1 cellular context compared by ENCODE assay signal in the genomic region with DNA sequence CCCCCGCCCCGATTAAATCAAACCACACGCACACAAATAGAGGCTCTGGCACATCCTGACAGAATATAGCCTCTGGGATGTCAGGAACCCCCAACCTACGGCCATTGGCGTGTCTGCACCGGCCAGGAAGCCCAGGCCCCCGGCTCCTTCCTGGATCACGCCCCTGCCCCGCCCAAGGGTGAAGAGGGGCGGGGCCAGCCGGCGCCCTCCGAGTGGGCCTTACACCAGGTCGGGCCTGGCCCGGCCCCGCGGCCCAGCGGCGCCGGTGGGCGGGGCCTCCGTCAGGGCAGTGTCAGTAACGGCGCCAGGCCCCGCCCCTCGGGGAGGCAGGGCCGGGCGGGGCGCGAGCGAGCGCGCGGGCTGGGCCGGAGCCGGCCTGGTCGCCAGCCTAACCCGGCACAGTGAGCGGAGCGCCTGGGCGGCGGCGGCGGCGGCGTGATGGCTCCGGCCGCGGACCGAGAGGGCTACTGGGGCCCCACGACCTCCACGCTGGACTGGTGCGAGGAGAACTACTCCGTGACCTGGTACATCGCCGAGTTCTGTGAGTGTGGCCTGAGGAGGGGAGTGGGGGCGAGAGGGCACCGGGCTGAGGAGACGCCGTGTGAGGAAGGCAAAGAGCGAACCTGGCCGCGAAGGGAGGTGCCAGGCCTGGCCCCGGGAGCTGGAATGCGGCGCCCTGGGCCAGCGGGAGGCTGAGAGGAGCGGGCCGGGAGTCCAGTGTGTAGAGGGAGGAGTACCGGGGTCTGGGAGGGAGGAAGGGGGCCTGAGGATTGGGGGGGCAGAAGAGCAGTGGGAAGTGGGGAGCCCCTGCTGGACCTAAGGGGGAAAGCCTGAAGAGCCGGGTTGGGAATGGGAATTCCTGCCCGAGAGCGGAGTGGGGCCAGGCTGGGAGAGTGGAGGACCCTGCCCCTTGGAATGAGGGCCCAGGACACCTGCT.
TF ChIP-seq lines count a peak whose summit lies in the region.

A gene (plus strand): TSS at position 380 of the 937 bp plus-strand sequence. CDS start 59 bp downstream, at position 439.

TF ChIP-seq in HepG2, 621 proteins besides CTCF, POLR2A, EP300 and RAD21 (continued from another document and continues in another):
- 0 out of 2 replicates have a peak, but pooled peaks have one; percentile 31 for TF ChIP-seq YEATS4 (CRISPR knock-in tag; IDR thresholded peaks at IDR 0.05; ENCODE audit: borderline replicate concordance)
- TF ChIP-seq, protein P1, sequence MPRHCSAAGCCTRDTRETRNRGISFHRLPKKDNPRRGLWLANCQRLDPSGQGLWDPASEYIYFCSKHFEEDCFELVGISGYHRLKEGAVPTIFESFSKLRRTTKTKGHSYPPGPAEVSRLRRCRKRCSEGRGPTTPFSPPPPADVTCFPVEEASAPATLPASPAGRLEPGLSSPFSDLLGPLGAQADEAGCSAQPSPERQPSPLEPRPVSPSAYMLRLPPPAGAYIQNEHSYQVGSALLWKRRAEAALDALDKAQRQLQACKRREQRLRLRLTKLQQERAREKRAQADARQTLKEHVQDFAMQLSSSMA (CRISPR knock-in tag; IDR thresholded peaks at IDR 0.05), result no peak
- TF ChIP-seq ZKSCAN1 (IDR thresholded peaks at IDR 0.05; ENCODE audit: low read length), result no peak
- TF ChIP-seq ZNF329 (CRISPR knock-in tag; IDR thresholded peaks at IDR 0.05; ENCODE audit: low read depth), result no peak; the same call in 1 of the 2 replicates
- TF ChIP-seq, protein P2, sequence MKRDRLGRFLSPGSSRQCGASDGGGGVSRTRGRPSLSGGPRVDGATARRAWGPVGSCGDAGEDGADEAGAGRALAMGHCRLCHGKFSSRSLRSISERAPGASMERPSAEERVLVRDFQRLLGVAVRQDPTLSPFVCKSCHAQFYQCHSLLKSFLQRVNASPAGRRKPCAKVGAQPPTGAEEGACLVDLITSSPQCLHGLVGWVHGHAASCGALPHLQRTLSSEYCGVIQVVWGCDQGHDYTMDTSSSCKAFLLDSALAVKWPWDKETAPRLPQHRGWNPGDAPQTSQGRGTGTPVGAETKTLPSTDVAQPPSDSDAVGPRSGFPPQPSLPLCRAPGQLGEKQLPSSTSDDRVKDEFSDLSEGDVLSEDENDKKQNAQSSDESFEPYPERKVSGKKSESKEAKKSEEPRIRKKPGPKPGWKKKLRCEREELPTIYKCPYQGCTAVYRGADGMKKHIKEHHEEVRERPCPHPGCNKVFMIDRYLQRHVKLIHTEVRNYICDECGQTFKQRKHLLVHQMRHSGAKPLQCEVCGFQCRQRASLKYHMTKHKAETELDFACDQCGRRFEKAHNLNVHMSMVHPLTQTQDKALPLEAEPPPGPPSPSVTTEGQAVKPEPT (CRISPR knock-in tag; IDR thresholded peaks at IDR 0.05; ENCODE audit: low read depth), result no peak
- TF ChIP-seq ZNF577 (CRISPR knock-in tag; IDR thresholded peaks at IDR 0.05; ENCODE audit: borderline replicate concordance, low read depth), result no peak
- TF ChIP-seq SOX5 (CRISPR knock-in tag; IDR thresholded peaks at IDR 0.05; ENCODE audit: borderline replicate concordance), result no peak
- TF ChIP-seq, protein P3, sequence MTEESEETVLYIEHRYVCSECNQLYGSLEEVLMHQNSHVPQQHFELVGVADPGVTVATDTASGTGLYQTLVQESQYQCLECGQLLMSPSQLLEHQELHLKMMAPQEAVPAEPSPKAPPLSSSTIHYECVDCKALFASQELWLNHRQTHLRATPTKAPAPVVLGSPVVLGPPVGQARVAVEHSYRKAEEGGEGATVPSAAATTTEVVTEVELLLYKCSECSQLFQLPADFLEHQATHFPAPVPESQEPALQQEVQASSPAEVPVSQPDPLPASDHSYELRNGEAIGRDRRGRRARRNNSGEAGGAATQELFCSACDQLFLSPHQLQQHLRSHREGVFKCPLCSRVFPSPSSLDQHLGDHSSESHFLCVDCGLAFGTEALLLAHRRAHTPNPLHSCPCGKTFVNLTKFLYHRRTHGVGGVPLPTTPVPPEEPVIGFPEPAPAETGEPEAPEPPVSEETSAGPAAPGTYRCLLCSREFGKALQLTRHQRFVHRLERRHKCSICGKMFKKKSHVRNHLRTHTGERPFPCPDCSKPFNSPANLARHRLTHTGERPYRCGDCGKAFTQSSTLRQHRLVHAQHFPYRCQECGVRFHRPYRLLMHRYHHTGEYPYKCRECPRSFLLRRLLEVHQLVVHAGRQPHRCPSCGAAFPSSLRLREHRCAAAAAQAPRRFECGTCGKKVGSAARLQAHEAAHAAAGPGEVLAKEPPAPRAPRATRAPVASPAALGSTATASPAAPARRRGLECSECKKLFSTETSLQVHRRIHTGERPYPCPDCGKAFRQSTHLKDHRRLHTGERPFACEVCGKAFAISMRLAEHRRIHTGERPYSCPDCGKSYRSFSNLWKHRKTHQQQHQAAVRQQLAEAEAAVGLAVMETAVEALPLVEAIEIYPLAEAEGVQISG (CRISPR knock-in tag; IDR thresholded peaks at IDR 0.05), result 0 out of 2 replicates have a peak, but pooled peaks have one; percentile 22
- TF ChIP-seq EEA1 (CRISPR knock-in tag; IDR thresholded peaks at IDR 0.05; ENCODE audit: borderline replicate concordance), result no peak; the same call in 1 of the 2 replicates
- TF ChIP-seq, protein P4, sequence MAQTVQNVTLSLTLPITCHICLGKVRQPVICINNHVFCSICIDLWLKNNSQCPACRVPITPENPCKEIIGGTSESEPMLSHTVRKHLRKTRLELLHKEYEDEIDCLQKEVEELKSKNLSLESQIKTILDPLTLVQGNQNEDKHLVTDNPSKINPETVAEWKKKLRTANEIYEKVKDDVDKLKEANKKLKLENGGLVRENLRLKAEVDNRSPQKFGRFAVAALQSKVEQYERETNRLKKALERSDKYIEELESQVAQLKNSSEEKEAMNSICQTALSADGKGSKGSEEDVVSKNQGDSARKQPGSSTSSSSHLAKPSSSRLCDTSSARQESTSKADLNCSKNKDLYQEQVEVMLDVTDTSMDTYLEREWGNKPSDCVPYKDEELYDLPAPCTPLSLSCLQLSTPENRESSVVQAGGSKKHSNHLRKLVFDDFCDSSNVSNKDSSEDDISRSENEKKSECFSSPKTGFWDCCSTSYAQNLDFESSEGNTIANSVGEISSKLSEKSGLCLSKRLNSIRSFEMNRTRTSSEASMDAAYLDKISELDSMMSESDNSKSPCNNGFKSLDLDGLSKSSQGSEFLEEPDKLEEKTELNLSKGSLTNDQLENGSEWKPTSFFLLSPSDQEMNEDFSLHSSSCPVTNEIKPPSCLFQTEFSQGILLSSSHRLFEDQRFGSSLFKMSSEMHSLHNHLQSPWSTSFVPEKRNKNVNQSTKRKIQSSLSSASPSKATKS (CRISPR knock-in tag; IDR thresholded peaks at IDR 0.05), result no peak
- TF ChIP-seq, protein P5, sequence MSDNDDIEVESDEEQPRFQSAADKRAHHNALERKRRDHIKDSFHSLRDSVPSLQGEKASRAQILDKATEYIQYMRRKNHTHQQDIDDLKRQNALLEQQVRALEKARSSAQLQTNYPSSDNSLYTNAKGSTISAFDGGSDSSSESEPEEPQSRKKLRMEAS (IDR thresholded peaks at IDR 0.05), result peak; percentile 60; the same call in 1 of the 2 replicates
- TF ChIP-seq, protein P6, sequence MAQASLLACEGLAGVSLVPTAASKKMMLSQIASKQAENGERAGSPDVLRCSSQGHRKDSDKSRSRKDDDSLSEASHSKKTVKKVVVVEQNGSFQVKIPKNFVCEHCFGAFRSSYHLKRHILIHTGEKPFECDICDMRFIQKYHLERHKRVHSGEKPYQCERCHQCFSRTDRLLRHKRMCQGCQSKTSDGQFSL (CRISPR knock-in tag; IDR thresholded peaks at IDR 0.05), result peak; percentile 46; the same call in 1 of the 2 replicates
- TF ChIP-seq MIER2 (CRISPR knock-in tag; IDR thresholded peaks at IDR 0.05), result no peak
- no peak for TF ChIP-seq FOXP1 (IDR thresholded peaks at IDR 0.05)
- no peak for TF ChIP-seq FOXP1 (CRISPR knock-in tag; IDR thresholded peaks at IDR 0.05)
- TF ChIP-seq RBFOX2 (IDR thresholded peaks at IDR 0.05; ENCODE audit: low read depth, low read length), result peak; percentile 81
- TF ChIP-seq SKI (IDR thresholded peaks at IDR 0.05; ENCODE audit: partially characterized antibody), result peak; percentile 43
- TF ChIP-seq ZNF850 (CRISPR knock-in tag; conservative IDR thresholded peaks at IDR 0.05), result no peak
- peak; percentile 36; the same call in 1 of the 2 replicates for TF ChIP-seq KDM5B (CRISPR knock-in tag; IDR thresholded peaks at IDR 0.05; ENCODE audit: borderline replicate concordance)
- no peak for TF ChIP-seq KLF15 (CRISPR knock-in tag; IDR thresholded peaks at IDR 0.05; ENCODE audit: borderline replicate concordance)
- no peak for TF ChIP-seq RXRB (CRISPR knock-in tag; IDR thresholded peaks at IDR 0.05; ENCODE audit: borderline replicate concordance)
- peak; percentile 89; the same call in 1 of the 2 replicates for TF ChIP-seq ZNF839 (CRISPR knock-in tag; IDR thresholded peaks at IDR 0.05; ENCODE audit: borderline replicate concordance)
- no peak for TF ChIP-seq ZC3H4 (CRISPR knock-in tag; IDR thresholded peaks at IDR 0.05; ENCODE audit: borderline replicate concordance)
- TF ChIP-seq, protein P7, sequence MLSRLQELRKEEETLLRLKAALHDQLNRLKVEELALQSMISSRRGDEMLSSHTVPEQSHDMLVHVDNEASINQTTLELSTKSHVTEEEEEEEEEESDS (CRISPR knock-in tag; IDR thresholded peaks at IDR 0.05; ENCODE audit: borderline replicate concordance), result no peak
- peak; percentile 76; the same call in 1 of the 2 replicates for TF ChIP-seq ZNF782 (CRISPR knock-in tag; IDR thresholded peaks at IDR 0.05; ENCODE audit: borderline replicate concordance)
- no peak for TF ChIP-seq MAFG (CRISPR knock-in tag; IDR thresholded peaks at IDR 0.05)
- 0 out of 2 replicates have a peak, but pooled peaks have one; percentile 40 for TF ChIP-seq NRL (CRISPR knock-in tag; IDR thresholded peaks at IDR 0.05; ENCODE audit: borderline replicate concordance)
- TF ChIP-seq ZNF543 (CRISPR knock-in tag; IDR thresholded peaks at IDR 0.05), result no peak
- TF ChIP-seq GATAD1 (CRISPR knock-in tag; IDR thresholded peaks at IDR 0.05), result no peak
- TF ChIP-seq, protein P8, sequence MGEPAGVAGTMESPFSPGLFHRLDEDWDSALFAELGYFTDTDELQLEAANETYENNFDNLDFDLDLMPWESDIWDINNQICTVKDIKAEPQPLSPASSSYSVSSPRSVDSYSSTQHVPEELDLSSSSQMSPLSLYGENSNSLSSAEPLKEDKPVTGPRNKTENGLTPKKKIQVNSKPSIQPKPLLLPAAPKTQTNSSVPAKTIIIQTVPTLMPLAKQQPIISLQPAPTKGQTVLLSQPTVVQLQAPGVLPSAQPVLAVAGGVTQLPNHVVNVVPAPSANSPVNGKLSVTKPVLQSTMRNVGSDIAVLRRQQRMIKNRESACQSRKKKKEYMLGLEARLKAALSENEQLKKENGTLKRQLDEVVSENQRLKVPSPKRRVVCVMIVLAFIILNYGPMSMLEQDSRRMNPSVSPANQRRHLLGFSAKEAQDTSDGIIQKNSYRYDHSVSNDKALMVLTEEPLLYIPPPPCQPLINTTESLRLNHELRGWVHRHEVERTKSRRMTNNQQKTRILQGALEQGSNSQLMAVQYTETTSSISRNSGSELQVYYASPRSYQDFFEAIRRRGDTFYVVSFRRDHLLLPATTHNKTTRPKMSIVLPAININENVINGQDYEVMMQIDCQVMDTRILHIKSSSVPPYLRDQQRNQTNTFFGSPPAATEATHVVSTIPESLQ (CRISPR knock-in tag; conservative IDR thresholded peaks at IDR 0.05), result no peak
- TF ChIP-seq IRX3 (CRISPR knock-in tag; IDR thresholded peaks at IDR 0.05; ENCODE audit: borderline replicate concordance, low read depth), result 0 out of 2 replicates have a peak, but pooled peaks have one; percentile 16
- no peak for TF ChIP-seq ZNF337 (CRISPR knock-in tag; IDR thresholded peaks at IDR 0.05; ENCODE audit: borderline replicate concordance, low read depth)
- no peak for TF ChIP-seq MATR3 (CRISPR knock-in tag; IDR thresholded peaks at IDR 0.05)
- TF ChIP-seq RFX5 (IDR thresholded peaks at IDR 0.05; ENCODE audit: low read depth, low read length), result no peak
- peak; percentile 65 for TF ChIP-seq ELF1 (CRISPR knock-in tag; IDR thresholded peaks at IDR 0.05)
- peak; percentile 18; the same call in 1 of the 2 replicates for TF ChIP-seq ZNF607 (CRISPR knock-in tag; IDR thresholded peaks at IDR 0.05; ENCODE audit: borderline replicate concordance)
- 0 out of 2 replicates have a peak, but pooled peaks have one; percentile 48 for TF ChIP-seq AHR (CRISPR knock-in tag; IDR thresholded peaks at IDR 0.05)
- no peak for TF ChIP-seq ZNF652 (CRISPR knock-in tag; IDR thresholded peaks at IDR 0.05; ENCODE audit: borderline replicate concordance, low read depth)
- TF ChIP-seq, protein P9, sequence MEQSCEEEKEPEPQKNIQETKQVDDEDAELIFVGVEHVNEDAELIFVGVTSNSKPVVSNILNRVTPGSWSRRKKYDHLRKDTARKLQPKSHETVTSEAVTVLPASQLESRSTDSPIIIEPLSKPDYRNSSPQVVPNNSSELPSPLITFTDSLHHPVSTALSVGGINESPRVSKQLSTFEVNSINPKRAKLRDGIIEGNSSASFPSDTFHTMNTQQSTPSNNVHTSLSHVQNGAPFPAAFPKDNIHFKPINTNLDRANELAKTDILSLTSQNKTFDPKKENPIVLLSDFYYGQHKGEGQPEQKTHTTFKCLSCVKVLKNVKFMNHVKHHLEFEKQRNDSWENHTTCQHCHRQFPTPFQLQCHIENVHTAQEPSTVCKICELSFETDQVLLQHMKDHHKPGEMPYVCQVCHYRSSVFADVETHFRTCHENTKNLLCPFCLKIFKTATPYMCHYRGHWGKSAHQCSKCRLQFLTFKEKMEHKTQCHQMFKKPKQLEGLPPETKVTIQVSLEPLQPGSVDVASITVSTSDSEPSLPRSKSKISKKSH (CRISPR knock-in tag; IDR thresholded peaks at IDR 0.05; ENCODE audit: borderline replicate concordance), result peak; percentile 37; the same call in 1 of the 2 replicates
- TF ChIP-seq, protein P10, sequence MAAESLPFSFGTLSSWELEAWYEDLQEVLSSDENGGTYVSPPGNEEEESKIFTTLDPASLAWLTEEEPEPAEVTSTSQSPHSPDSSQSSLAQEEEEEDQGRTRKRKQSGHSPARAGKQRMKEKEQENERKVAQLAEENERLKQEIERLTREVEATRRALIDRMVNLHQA (CRISPR knock-in tag; IDR thresholded peaks at IDR 0.05), result no peak
- no peak for TF ChIP-seq ZNF431 (CRISPR knock-in tag; IDR thresholded peaks at IDR 0.05; ENCODE audit: borderline replicate concordance, low read depth)
- TF ChIP-seq, protein P11, sequence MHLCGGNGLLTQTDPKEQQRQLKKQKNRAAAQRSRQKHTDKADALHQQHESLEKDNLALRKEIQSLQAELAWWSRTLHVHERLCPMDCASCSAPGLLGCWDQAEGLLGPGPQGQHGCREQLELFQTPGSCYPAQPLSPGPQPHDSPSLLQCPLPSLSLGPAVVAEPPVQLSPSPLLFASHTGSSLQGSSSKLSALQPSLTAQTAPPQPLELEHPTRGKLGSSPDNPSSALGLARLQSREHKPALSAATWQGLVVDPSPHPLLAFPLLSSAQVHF (CRISPR knock-in tag; IDR thresholded peaks at IDR 0.05), result no peak; the same call in 1 of the 2 replicates
- TF ChIP-seq ZNF501 (CRISPR knock-in tag; IDR thresholded peaks at IDR 0.05), result no peak
- peak; percentile 70 for TF ChIP-seq AKAP8 (CRISPR knock-in tag; IDR thresholded peaks at IDR 0.05)
- TF ChIP-seq, protein P12, sequence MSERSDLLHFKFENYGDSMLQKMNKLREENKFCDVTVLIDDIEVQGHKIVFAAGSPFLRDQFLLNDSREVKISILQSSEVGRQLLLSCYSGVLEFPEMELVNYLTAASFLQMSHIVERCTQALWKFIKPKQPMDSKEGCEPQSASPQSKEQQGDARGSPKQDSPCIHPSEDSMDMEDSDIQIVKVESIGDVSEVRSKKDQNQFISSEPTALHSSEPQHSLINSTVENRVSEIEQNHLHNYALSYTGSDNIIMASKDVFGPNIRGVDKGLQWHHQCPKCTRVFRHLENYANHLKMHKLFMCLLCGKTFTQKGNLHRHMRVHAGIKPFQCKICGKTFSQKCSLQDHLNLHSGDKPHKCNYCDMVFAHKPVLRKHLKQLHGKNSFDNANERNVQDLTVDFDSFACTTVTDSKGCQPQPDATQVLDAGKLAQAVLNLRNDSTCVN (CRISPR knock-in tag; IDR thresholded peaks at IDR 0.05; ENCODE audit: borderline replicate concordance), result peak; percentile 20; the same call in 1 of the 2 replicates
- no peak for TF ChIP-seq MBNL3 (CRISPR knock-in tag; conservative IDR thresholded peaks at IDR 0.05)
- no peak for TF ChIP-seq ZNF660 (CRISPR knock-in tag; IDR thresholded peaks at IDR 0.05; ENCODE audit: borderline replicate concordance, low read depth)
